Comparison of ENCODE assay signal across 15 cellular contexts in genomic region chr17:499836-500543, GRCh38. TPM values are rescaled to one million over a fixed set of nuclear protein-coding genes. Genes with fewer than 3 reads are reported as not detected.
DNase-seq lines count a peak whose midpoint lies in the region; ATAC-seq and TF ChIP-seq lines count a peak whose summit lies in the region.
"Had no signal": no experiment of that assay in that cellular context is flagged by ENCODE, and none has a peak within 500 bp of the region (broad histone marks: within the 10 kb centered on the region; RNA-seq: fewer than 3 reads in every experiment).

No MANE protein-coding gene starts in this region.

- H3K27me3 ChIP-seq in DND-41 (ENCODE audit: insufficient read depth, low read length, poor library complexity) (no peaks in the 10 kb centered on the region), neutrophil (no peaks in the 10 kb centered on the region)
- H3K27me3 ChIP-seq: MG63 had no signal

- H3K4me1 ChIP-seq in DND-41 (ENCODE audit: insufficient read depth, low read length), result peaks cover 55% of the 10 kb centered on the region
- H3K4me1 ChIP-seq in neutrophil (ENCODE audit: control insufficient read depth in 1 of 2, insufficient read depth in 1 of 2, low read depth in 1 of 2, low read length in 1 of 2), result peaks cover 77 to 91% of the 10 kb centered on the region in 2 experiments
- H3K4me1 ChIP-seq: prostate gland had no signal

- H3K79me2 ChIP-seq in DND-41 (ENCODE audit: insufficient read depth, low read length), result no peaks in the 10 kb centered on the region

- H3K27ac ChIP-seq in DND-41 (ENCODE audit: low read length), result peak overlapping the region; percentile 38; the same call in 1 of the 2 replicates
- peak overlapping the region; percentile 96 for H3K27ac ChIP-seq in neutrophil
- H3K27ac ChIP-seq: prostate gland had no signal

- CTCF ChIA-PET in activated CD8-positive, alpha-beta memory T cell treated with anti-CD3 and anti-CD28 coated beads, Interleukin-2, amount 10 ng/mL, durations not matched to agents 7 days and 5 days (lab: Charles Lee), result interaction anchor here (1.7 kb wide), 1 partner anchor 88 kb away, joined by 7 read pairs; no protein-coding TSS in a partner anchor

- no peaks in the 10 kb centered on the region for H3K36me3 ChIP-seq in DND-41 (ENCODE audit: insufficient read depth, low read length)
- H3K36me3 ChIP-seq in neutrophil, result no peaks in the 10 kb centered on the region
- H3K36me3 ChIP-seq: MG63, prostate gland had no signal

- no peak overlapping the region for H3K9ac ChIP-seq in DND-41 (ENCODE audit: low read depth, low read length)

- H4K20me1 ChIP-seq in DND-41 (ENCODE audit: insufficient read depth, low read length), result no peaks in the 10 kb centered on the region

- intact Hi-C loops in activated T-helper 2 cell treated with anti-CD3 and anti-CD28 coated beads, Interferon-gamma antibody, Interleukin-2, Interleukin-4, amounts not matched to agents 10 μg/mL and 5 μg/mL and 100 μg/mL, durations not matched to agents 14 hours and 24 hours and 36 hours (cut with micrococcal nuclease), result no loop called here

- ATAC-seq in activated CD8-positive, alpha-beta memory T cell treated with anti-CD3 and anti-CD28 coated beads, Interleukin-2, amount 10 ng/mL, durations not matched to agents 7 days and 5 days, result peak; percentile 56
- ATAC-seq in DND-41 (ENCODE audit: insufficient read depth, low read depth), result peak; percentile 80
- no peak for ATAC-seq in GM19324 (IDR thresholded peaks at IDR 0.05; ENCODE audit: low FRiP score, unreplicated experiment)

- peak; percentile 64 for DNase-seq in activated CD8-positive, alpha-beta memory T cell treated with anti-CD3 and anti-CD28 coated beads, Interleukin-2, amount 10 ng/mL, durations not matched to agents 7 days and 5 days
- no peak for DNase-seq in activated CD8-positive, alpha-beta memory T cell treated with anti-CD3 and anti-CD28 coated beads, Interleukin-2, amount 50 U/mL, for 48 hours
- DNase-seq in DND-41, result peak; percentile 74
- no peak for DNase-seq in activated T-helper 2 cell treated with anti-CD3 and anti-CD28 coated beads, Interferon-gamma antibody, Interleukin-2, Interleukin-4, amounts not matched to agents 10 μg/mL and 5 μg/mL and 100 μg/mL, durations not matched to agents 14 hours and 24 hours and 36 hours (ENCODE audit: low spot score)
- DNase-seq in nucleus accumbens (lab: John Stamatoyannopoulos, UW), result no peak
- no peak for DNase-seq in NK-92 (lab: John Stamatoyannopoulos, UW; ENCODE audit: unreplicated experiment)
- DNase-seq: foreskin fibroblast; MG63; NCI-H2081 treated with DMSO at 0.1 percent for 48 hours; NCI-H524; stimulated activated naive CD4-positive, alpha-beta T cell; T-helper 9 cell had no signal

- no peaks in the 10 kb centered on the region for H3K36me3 Mint-ChIP-seq in activated CD8-positive, alpha-beta memory T cell treated with anti-CD3 and anti-CD28 coated beads, Interleukin-2, amount 10 ng/mL, durations not matched to agents 7 days and 5 days
- peaks cover 3% of the 10 kb centered on the region for H3K36me3 Mint-ChIP-seq in activated T-helper 2 cell treated with anti-CD3 and anti-CD28 coated beads, Interferon-gamma antibody, Interleukin-2, Interleukin-4, amounts not matched to agents 10 μg/mL and 5 μg/mL and 100 μg/mL, durations not matched to agents 14 hours and 24 hours and 36 hours (ENCODE audit: low read depth)

- peak overlapping the region; percentile 39 for H3K27ac Mint-ChIP-seq in activated CD8-positive, alpha-beta memory T cell treated with anti-CD3 and anti-CD28 coated beads, Interleukin-2, amount 10 ng/mL, durations not matched to agents 7 days and 5 days
- peak overlapping the region; percentile 86 for H3K27ac Mint-ChIP-seq in activated T-helper 2 cell treated with anti-CD3 and anti-CD28 coated beads, Interferon-gamma antibody, Interleukin-2, Interleukin-4, amounts not matched to agents 10 μg/mL and 5 μg/mL and 100 μg/mL, durations not matched to agents 14 hours and 24 hours and 36 hours

- H3K9me3 ChIP-seq in DND-41 (ENCODE audit: insufficient read depth, low read length, severe bottlenecking), result no peaks in the 10 kb centered on the region
- no peaks in the 10 kb centered on the region for H3K9me3 ChIP-seq in neutrophil
- H3K9me3 ChIP-seq: MG63, prostate gland had no signal

- no peaks in the 10 kb centered on the region for H3K9me3 Mint-ChIP-seq in activated CD8-positive, alpha-beta memory T cell treated with anti-CD3 and anti-CD28 coated beads, Interleukin-2, amount 10 ng/mL, durations not matched to agents 7 days and 5 days (ENCODE audit: low read depth)
- H3K9me3 Mint-ChIP-seq in activated T-helper 2 cell treated with anti-CD3 and anti-CD28 coated beads, Interferon-gamma antibody, Interleukin-2, Interleukin-4, amounts not matched to agents 10 μg/mL and 5 μg/mL and 100 μg/mL, durations not matched to agents 14 hours and 24 hours and 36 hours, result no peaks in the 10 kb centered on the region

- TF ChIP-seq CTCF in DND-41 (IDR thresholded peaks at IDR 0.05; ENCODE audit: borderline replicate concordance, extremely low read depth, low read length, poor library complexity, severe bottlenecking) (no peak), neutrophil (IDR thresholded peaks at IDR 0.05) (no peak)

- H3K4me1 Mint-ChIP-seq in activated CD8-positive, alpha-beta memory T cell treated with anti-CD3 and anti-CD28 coated beads, Interleukin-2, amount 10 ng/mL, durations not matched to agents 7 days and 5 days, result peaks cover 32% of the 10 kb centered on the region
- peaks cover 41% of the 10 kb centered on the region for H3K4me1 Mint-ChIP-seq in activated T-helper 2 cell treated with anti-CD3 and anti-CD28 coated beads, Interferon-gamma antibody, Interleukin-2, Interleukin-4, amounts not matched to agents 10 μg/mL and 5 μg/mL and 100 μg/mL, durations not matched to agents 14 hours and 24 hours and 36 hours (ENCODE audit: low read depth)

- H3K4me3 Mint-ChIP-seq in activated CD8-positive, alpha-beta memory T cell treated with anti-CD3 and anti-CD28 coated beads, Interleukin-2, amount 10 ng/mL, durations not matched to agents 7 days and 5 days, result no peak overlapping the region
- H3K4me3 Mint-ChIP-seq in activated T-helper 2 cell treated with anti-CD3 and anti-CD28 coated beads, Interferon-gamma antibody, Interleukin-2, Interleukin-4, amounts not matched to agents 10 μg/mL and 5 μg/mL and 100 μg/mL, durations not matched to agents 14 hours and 24 hours and 36 hours (ENCODE audit: low read depth), result peak overlapping the region; percentile 42

- peaks cover 19% of the 10 kb centered on the region for H3K27me3 Mint-ChIP-seq in activated CD8-positive, alpha-beta memory T cell treated with anti-CD3 and anti-CD28 coated beads, Interleukin-2, amount 10 ng/mL, durations not matched to agents 7 days and 5 days
- no peaks in the 10 kb centered on the region for H3K27me3 Mint-ChIP-seq in activated T-helper 2 cell treated with anti-CD3 and anti-CD28 coated beads, Interferon-gamma antibody, Interleukin-2, Interleukin-4, amounts not matched to agents 10 μg/mL and 5 μg/mL and 100 μg/mL, durations not matched to agents 14 hours and 24 hours and 36 hours (ENCODE audit: low read depth)

- H3K4me2 ChIP-seq in DND-41 (ENCODE audit: insufficient read depth, low read length), result peak overlapping the region; percentile 24

- H3K4me3 ChIP-seq in DND-41 (ENCODE audit: low read depth in 1 of 2, low read length in 2 of 2) (no peak overlapping the region), neutrophil (ENCODE audit: low read depth in 1 of 2, low read length in 1 of 2) (peak overlapping the region; percentile 55 to 56)
- H3K4me3 ChIP-seq: MG63, prostate gland had no signal

- H2AFZ ChIP-seq in DND-41 (ENCODE audit: low read depth, low read length), result no peak overlapping the region; the same call in 1 of the 2 replicates

RNA-seq across cellular contexts. Expression of gene RFLNB, which starts 54.3 kb away (rescaled TPM):
- 10 to 100 TPM; 65.4 to 74.4 TPM for total RNA-seq in activated CD8-positive, alpha-beta memory T cell treated with anti-CD3 and anti-CD28 coated beads, Interleukin-2, amount 10 ng/mL, durations not matched to agents 7 days and 5 days
- 130 and 131 TPM in 2 replicates for total RNA-seq in activated T-helper 2 cell treated with anti-CD3 and anti-CD28 coated beads, Interferon-gamma antibody, Interleukin-2, Interleukin-4, amounts not matched to agents 10 μg/mL and 5 μg/mL and 100 μg/mL, durations not matched to agents 14 hours and 24 hours and 36 hours

Comparison
In these comparisons a context has a peak if more than half of its experiments do, and no peak if none do; other contexts are left out.
1. DNase-seq: peak in activated CD8-positive, alpha-beta memory T cell treated with anti-CD3 and anti-CD28 coated beads, Interleukin-2, amount 10 ng/mL, durations not matched to agents 7 days and 5 days (single experiment) and DND-41 (single experiment); none in activated CD8-positive, alpha-beta memory T cell treated with anti-CD3 and anti-CD28 coated beads, Interleukin-2, amount 50 U/mL, for 48 hours (single experiment), activated T-helper 2 cell treated with anti-CD3 and anti-CD28 coated beads, Interferon-gamma antibody, Interleukin-2, Interleukin-4, amounts not matched to agents 10 μg/mL and 5 μg/mL and 100 μg/mL, durations not matched to agents 14 hours and 24 hours and 36 hours (single experiment), nucleus accumbens (0 of 56) and NK-92 (single experiment).
2. H3K4me3 ChIP-seq: peak in neutrophil (2 of 2); none in DND-41 (0 of 2).